ENCODE assay signal across 14 cellular contexts in genomic region chr14:59098377-59098776, GRCh38.
DNase-seq lines count a peak whose midpoint lies in the region; ATAC-seq and TF ChIP-seq lines count a peak whose summit lies in the region.
"Had no signal": no experiment of that assay in that cellular context is flagged by ENCODE, and none has a peak within 500 bp of the region (broad histone marks: within the 10 kb centered on the region; RNA-seq: fewer than 3 reads in every experiment).

No MANE protein-coding gene starts in this region.

- no peak overlapping the region for H3K4me2 ChIP-seq in SK-N-SH
- H3K4me2 ChIP-seq in smooth muscle cell, result no peak overlapping the region
- H3K4me2 ChIP-seq in OCI-LY7 (ENCODE audit: low read length), result no peak overlapping the region

- H3K9ac ChIP-seq in SK-N-SH, result peak overlapping the region; percentile 50; the same call in 1 of the 2 replicates
- H3K9ac ChIP-seq in smooth muscle cell (ENCODE audit: low read depth), result no peak overlapping the region

- H3K4me1 ChIP-seq in SK-N-SH (ENCODE audit: control insufficient read depth in 1 of 2, insufficient read depth in 2 of 2, low read depth in 1 of 2, low read length in 1 of 2) (peaks cover 9 to 15% of the 10 kb centered on the region in 2 experiments; a peak in 3 of 4 replicates), smooth muscle cell (ENCODE audit: low read depth) (no peaks in the 10 kb centered on the region), OCI-LY7 (ENCODE audit: insufficient read depth, low read length, poor library complexity, severe bottlenecking) (no peaks in the 10 kb centered on the region), right lobe of liver (no peaks in the 10 kb centered on the region)

- no peaks in the 10 kb centered on the region for H3K79me2 ChIP-seq in SK-N-SH (ENCODE audit: insufficient read depth)
- no peaks in the 10 kb centered on the region for H3K79me2 ChIP-seq in smooth muscle cell (ENCODE audit: low read depth)
- no peaks in the 10 kb centered on the region for H3K79me2 ChIP-seq in OCI-LY7 (ENCODE audit: insufficient read depth, low read depth, low read length)

- CTCF ChIA-PET in SK-N-SH (lab: Yijun Ruan, JAX), result no interaction called here
- CTCF ChIA-PET in OCI-LY7 (lab: Charles Lee; ENCODE audit: unreplicated experiment), result no interaction called here

- peak overlapping the region in 1 of 2 experiments; percentile 77; a peak in 2 of 4 replicates for H3K27ac ChIP-seq in SK-N-SH (ENCODE audit: low read depth in 2 of 2, low read length in 1 of 2)
- peak overlapping the region; percentile 40 for H3K27ac ChIP-seq in smooth muscle cell (ENCODE audit: low read depth)
- no peak overlapping the region for H3K27ac ChIP-seq in OCI-LY7 (ENCODE audit: low read depth, low read length, poor library complexity, severe bottlenecking)
- H3K27ac ChIP-seq in right lobe of liver, result no peak overlapping the region

- WGBS in SK-N-SH (ENCODE audit: low lambda C conversion rate), result 40% methylated on average over 4 of the region's 4 CpGs
- WGBS in smooth muscle cell (ENCODE audit: low lambda C conversion rate), result 22% methylated on average over 4 of the region's 4 CpGs
- 58% methylated on average over 4 of the region's 4 CpGs for WGBS in right lobe of liver (ENCODE audit: insufficient coverage, low coverage, low lambda C conversion rate, missing lambda C conversion rate)

- BruUV-seq in OCI-LY7 (replicated peaks; lab: Mats Ljungman, UMichigan), result no TSS peak

- H3K9me2 ChIP-seq in SK-N-SH, result no peaks in the 10 kb centered on the region
- H3K9me2 ChIP-seq in OCI-LY7 (ENCODE audit: insufficient read depth, low read length), result no peaks in the 10 kb centered on the region

- no peak for TF ChIP-seq POLR2A in right lobe of liver (IDR thresholded peaks at IDR 0.05)

- no peaks in the 10 kb centered on the region for H4K20me1 ChIP-seq in SK-N-SH (ENCODE audit: insufficient read depth)
- H4K20me1 ChIP-seq in smooth muscle cell (ENCODE audit: low read depth), result no peaks in the 10 kb centered on the region
- H4K20me1 ChIP-seq in OCI-LY7 (ENCODE audit: insufficient read depth, low read length), result no peaks in the 10 kb centered on the region

- POLR2A ChIA-PET in SK-N-SH (lab: Yijun Ruan, JAX), result no interaction called here
- POLR2A ChIA-PET in OCI-LY7 (lab: Charles Lee), result interaction anchor here (1.1 kb wide), 1 partner anchor 8 kb away, joined by 3 read pairs; no protein-coding TSS in a partner anchor

- TF ChIP-seq EP300 in SK-N-SH (IDR thresholded peaks at IDR 0.05; ENCODE audit: borderline replicate concordance in 1 of 2, low read depth in 1 of 2, low read length in 1 of 2), result peak in 1 of 2 experiments; percentile 56; a peak in 1 of 4 replicates

- DNase-seq in GM04503 (ENCODE audit: low read depth) (peak; percentile 78), SK-N-SH (no peak), fibroblast of pulmonary artery (ENCODE audit: low read depth) (peak; percentile 94), smooth muscle cell (lab: John Stamatoyannopoulos, UW; ENCODE audit: unreplicated experiment) (no peak), OCI-LY7 (ENCODE audit: low spot score) (no peak), right lobe of liver (no peak)
- no peak for DNase-seq in activated CD4-positive, CD25-positive, alpha-beta regulatory T cell (lab: John Stamatoyannopoulos, UW)
- DNase-seq: activated naive CD8-positive, alpha-beta T cell treated with anti-CD3 and anti-CD28 coated beads, Interleukin-2, amount 50 U/mL, for 24 hours; kidney; naive B cell; NCI-H1092; stimulated activated CD4-positive, alpha-beta T cell treated with anti-CD3 and anti-CD28 coated beads, Interleukin-4, amount 100 ng/mL, for 4 hours had no signal

- H3K4me3 ChIP-seq in SK-N-SH (ENCODE audit: low read depth in 2 of 2, low read length in 1 of 2), result no peak overlapping the region
- no peak overlapping the region for H3K4me3 ChIP-seq in fibroblast of pulmonary artery (replicated peaks; ENCODE audit: low read depth, low read length)
- H3K4me3 ChIP-seq in smooth muscle cell, result no peak overlapping the region
- H3K4me3 ChIP-seq in OCI-LY7 (ENCODE audit: low read depth, low read length, poor library complexity, severe bottlenecking), result no peak overlapping the region
- no peak overlapping the region for H3K4me3 ChIP-seq in right lobe of liver

- H3K36me3 ChIP-seq in SK-N-SH (replicated peaks in 1 of 2; ENCODE audit: control insufficient read depth in 1 of 2, insufficient read depth in 2 of 2, low read length in 1 of 2) (no peaks in the 10 kb centered on the region), smooth muscle cell (ENCODE audit: low read depth) (no peaks in the 10 kb centered on the region), OCI-LY7 (ENCODE audit: insufficient read depth, low read length) (no peaks in the 10 kb centered on the region), right lobe of liver (no peaks in the 10 kb centered on the region)

- H3K9me3 ChIP-seq in SK-N-SH (no peaks in the 10 kb centered on the region), smooth muscle cell (replicated peaks; ENCODE audit: low read depth) (no peaks in the 10 kb centered on the region), OCI-LY7 (ENCODE audit: low read length) (no peaks in the 10 kb centered on the region), right lobe of liver (no peaks in the 10 kb centered on the region)

- H3F3A ChIP-seq in SK-N-SH (replicated peaks; ENCODE audit: insufficient read depth) (peaks cover 12% of the 10 kb centered on the region), smooth muscle cell (ENCODE audit: low read depth) (no peaks in the 10 kb centered on the region)

- intact Hi-C loops in OCI-LY7 (cut with micrococcal nuclease; ENCODE audit: unreplicated experiment), result no loop called here
- intact Hi-C loops in right lobe of liver (cut with DNase I), result no loop called here

- TF ChIP-seq RAD21 in SK-N-SH (IDR thresholded peaks at IDR 0.05; ENCODE audit: low read length), result no peak

- TF ChIP-seq CTCF in SK-N-SH (IDR thresholded peaks at IDR 0.05) (no peak), fibroblast of pulmonary artery (IDR thresholded peaks at IDR 0.05; ENCODE audit: low read length, missing control alignments) (no peak), smooth muscle cell (IDR thresholded peaks at IDR 0.05; ENCODE audit: borderline replicate concordance, insufficient read depth, poor library complexity, severe bottlenecking) (no peak), OCI-LY7 (conservative IDR thresholded peaks at IDR 0.05; ENCODE audit: low read length) (no peak), right lobe of liver (IDR thresholded peaks at IDR 0.05) (no peak)

- no peaks in the 10 kb centered on the region for H3K27me3 ChIP-seq in SK-N-SH (ENCODE audit: insufficient read depth)
- no peaks in the 10 kb centered on the region for H3K27me3 ChIP-seq in smooth muscle cell (ENCODE audit: low read depth)
- no peaks in the 10 kb centered on the region for H3K27me3 ChIP-seq in right lobe of liver

- H2AFZ ChIP-seq in SK-N-SH (ENCODE audit: low read depth) (peak overlapping the region; percentile 2; the same call in 1 of the 2 replicates), smooth muscle cell (ENCODE audit: low read depth) (no peak overlapping the region), OCI-LY7 (ENCODE audit: low read length) (no peak overlapping the region)

- no peak for ATAC-seq in right lobe of liver
- ATAC-seq: activated naive CD8-positive, alpha-beta T cell treated with anti-CD3 and anti-CD28 coated beads, Interleukin-2, amount 50 U/mL, for 24 hours; HepG2; stimulated activated memory B cell treated with anti-CD40 and anti-IgM and Interleukin-4, amounts not matched to agents 10 μg/mL and 1 μg/mL and 100 μg/mL, for 72 hours had no signal

TF ChIP-seq in SK-N-SH, 30 proteins besides CTCF, POLR2A, EP300 and RAD21 (continues in another document):
- TF ChIP-seq FOSL2 (IDR thresholded peaks at IDR 0.05; ENCODE audit: borderline replicate concordance, low read depth), result peak; percentile 65
- TF ChIP-seq, protein P1, sequence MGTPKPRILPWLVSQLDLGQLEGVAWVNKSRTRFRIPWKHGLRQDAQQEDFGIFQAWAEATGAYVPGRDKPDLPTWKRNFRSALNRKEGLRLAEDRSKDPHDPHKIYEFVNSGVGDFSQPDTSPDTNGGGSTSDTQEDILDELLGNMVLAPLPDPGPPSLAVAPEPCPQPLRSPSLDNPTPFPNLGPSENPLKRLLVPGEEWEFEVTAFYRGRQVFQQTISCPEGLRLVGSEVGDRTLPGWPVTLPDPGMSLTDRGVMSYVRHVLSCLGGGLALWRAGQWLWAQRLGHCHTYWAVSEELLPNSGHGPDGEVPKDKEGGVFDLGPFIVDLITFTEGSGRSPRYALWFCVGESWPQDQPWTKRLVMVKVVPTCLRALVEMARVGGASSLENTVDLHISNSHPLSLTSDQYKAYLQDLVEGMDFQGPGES (IDR thresholded peaks at IDR 0.05; ENCODE audit: low read depth, low read length), result no peak
- 0 out of 2 replicates have a peak, but pooled peaks have one; percentile 48 for TF ChIP-seq TEAD4 (IDR thresholded peaks at IDR 0.05; ENCODE audit: borderline replicate concordance, insufficient read depth)
- no peak for TF ChIP-seq RFX5 (IDR thresholded peaks at IDR 0.05; ENCODE audit: low read length)
- TF ChIP-seq SMC3 (IDR thresholded peaks at IDR 0.05; ENCODE audit: low read depth, low read length), result no peak
- TF ChIP-seq PBX3 (IDR thresholded peaks at IDR 0.05), result peak; percentile 52; the same call in 1 of the 2 replicates
- peak; percentile 56 for TF ChIP-seq JUND (IDR thresholded peaks at IDR 0.05)
- peak; percentile 73 for TF ChIP-seq TCF12 (IDR thresholded peaks at IDR 0.05)

Comparison
In these comparisons a context has a peak if more than half of its experiments do, and no peak if none do; other contexts are left out.
1. DNase-seq: peak in GM04503 (single experiment) and fibroblast of pulmonary artery (single experiment); none in SK-N-SH (single experiment), smooth muscle cell (single experiment), activated CD4-positive, CD25-positive, alpha-beta regulatory T cell (0 of 4), OCI-LY7 (single experiment) and right lobe of liver (0 of 3).